10 cellular contexts compared by ENCODE assay signal in the genomic region with DNA sequence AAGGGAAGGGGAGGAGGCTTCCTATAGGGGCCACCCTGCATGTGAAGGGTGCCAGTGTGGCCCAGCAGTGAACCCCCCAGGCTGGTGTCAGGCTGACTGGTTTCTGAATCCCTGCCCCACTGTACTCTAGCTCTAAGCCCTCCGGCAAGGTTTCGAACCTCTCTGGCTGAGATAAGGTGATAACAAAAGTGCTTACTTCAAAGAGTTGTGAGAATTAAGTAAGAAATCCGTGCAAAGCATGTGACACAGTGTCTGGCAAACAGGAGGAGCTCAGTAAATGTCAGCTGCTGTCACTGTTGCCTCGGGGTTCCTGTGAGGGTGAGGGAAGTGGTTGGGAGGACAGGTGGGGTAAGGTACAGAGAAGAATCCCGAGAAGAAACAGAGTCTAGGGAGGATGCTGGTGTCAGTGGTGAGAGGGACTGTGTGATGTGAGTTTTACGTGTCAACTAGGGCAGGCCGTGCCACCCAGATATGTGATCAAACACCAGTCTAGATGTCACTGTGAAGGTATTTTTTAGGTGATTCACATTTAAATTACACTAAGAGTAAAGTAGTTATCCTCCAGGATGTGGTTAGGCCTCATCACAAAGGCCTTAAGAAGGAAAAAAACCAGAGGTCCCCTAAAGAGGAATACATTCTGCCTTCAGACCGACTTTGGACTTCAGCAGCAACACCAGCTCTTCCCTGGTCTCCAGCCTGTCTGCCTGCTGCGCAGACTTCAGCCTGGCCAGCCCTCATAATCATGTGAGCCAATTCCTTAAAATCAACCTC.
DNase-seq lines count a peak whose midpoint lies in the region; ATAC-seq, FAIRE-seq and TF ChIP-seq lines count a peak whose summit lies in the region.
"Had no signal": no experiment of that assay in that cellular context is flagged by ENCODE, and none has a peak within 500 bp of the region (broad histone marks: within the 10 kb centered on the region; RNA-seq: fewer than 3 reads in every experiment).

No MANE protein-coding gene starts in this region.

- H3K27ac ChIP-seq in CD8-positive, alpha-beta memory T cell (ENCODE audit: low read depth, low read length), result no peak overlapping the region

- no peak for TF ChIP-seq POLR2A in GM12891 (IDR thresholded peaks at IDR 0.05; ENCODE audit: low read depth, low read length)

- H3K4me3 Mint-ChIP-seq in CD8-positive, alpha-beta memory T cell, result peak overlapping the region in 6 of 7 donors; percentile 2 to 53 (median 22)
- no peak overlapping the region for H3K4me3 Mint-ChIP-seq in chondrocyte (ENCODE audit: unreplicated experiment)

- H3K27ac Mint-ChIP-seq in CD8-positive, alpha-beta memory T cell, result peak overlapping the region; percentile 49 to 95 (median 92)
- peak overlapping the region; percentile 96 for H3K27ac Mint-ChIP-seq in chondrocyte (ENCODE audit: unreplicated experiment)

- ATAC-seq in HG03565 (IDR thresholded peaks at IDR 0.05; ENCODE audit: unreplicated experiment), result no peak
- ATAC-seq in GM21619 (IDR thresholded peaks at IDR 0.05; ENCODE audit: unreplicated experiment), result no peak

- H3K27me3 ChIP-seq in CD8-positive, alpha-beta memory T cell (ENCODE audit: insufficient read depth, low read length, poor library complexity, severe bottlenecking), result no peaks in the 10 kb centered on the region

- POLR2A ChIA-PET in CD8-positive, alpha-beta memory T cell (lab: Charles Lee), result interaction anchor here (0.9 to 1.2 kb wide), 2 partner anchors 65 to 437 kb away, joined by 3 to 9 read pairs; partner anchors contain the start of gene TMEM140

- no peaks in the 10 kb centered on the region for H3K36me3 ChIP-seq in CD8-positive, alpha-beta memory T cell (ENCODE audit: insufficient read depth, low read length)

- DNase-seq in CD8-positive, alpha-beta memory T cell, result peak; percentile 6 to 88 (median 60)
- peak; percentile 49 to 51 for DNase-seq in activated CD4-positive, alpha-beta T cell treated with anti-CD3 and anti-CD28 coated beads for 4 hours
- DNase-seq in chondrocyte (ENCODE audit: low spot score) (no peak), GM12891 (ENCODE audit: insufficient read length, low spot score) (no peak), retina (no peak)
- DNase-seq in stimulated activated CD4-positive, alpha-beta T cell treated with anti-CD3 and anti-CD28 coated beads, Interleukin-12 subunit alpha, Interleukin-12 subunit beta, amount 100 ng/mL, for 4 hours, result peak; percentile 10
- DNase-seq: NCI-H345 had no signal

- no peak for TF ChIP-seq CTCF in chondrocyte (IDR thresholded peaks at IDR 0.05)

- H3K4me3 ChIP-seq in CD8-positive, alpha-beta memory T cell (ENCODE audit: low read length), result no peak overlapping the region

- peaks cover 14 to 16% (median 16%) of the 10 kb centered on the region in 3 donors for H3K4me1 Mint-ChIP-seq in CD8-positive, alpha-beta memory T cell
- H3K4me1 Mint-ChIP-seq in chondrocyte (ENCODE audit: low read depth), result peaks cover 74% of the 10 kb centered on the region

- no peak for FAIRE-seq in GM12891 (lab: Jason Lieb, UNC)
- FAIRE-seq: colon had no signal

- H3K4me1 ChIP-seq in CD8-positive, alpha-beta memory T cell (ENCODE audit: insufficient read depth, low read length), result peaks cover 19% of the 10 kb centered on the region

- no peaks in the 10 kb centered on the region for H3K9me3 Mint-ChIP-seq in CD8-positive, alpha-beta memory T cell
- no peaks in the 10 kb centered on the region for H3K9me3 Mint-ChIP-seq in chondrocyte (ENCODE audit: low read depth)

- CTCF ChIA-PET in CD8-positive, alpha-beta memory T cell (lab: Charles Lee), result interaction anchor here (1.0 to 2.1 kb wide), 2 partner anchors 9 to 17 kb away, joined by 3 to 5 read pairs; no protein-coding TSS in a partner anchor

- peaks cover 1 to 10% of the 10 kb centered on the region in 2 donors for H3K27me3 Mint-ChIP-seq in CD8-positive, alpha-beta memory T cell
- H3K27me3 Mint-ChIP-seq in chondrocyte (ENCODE audit: low read depth), result no peaks in the 10 kb centered on the region

- H3K9me3 ChIP-seq in CD8-positive, alpha-beta memory T cell (ENCODE audit: low read length), result no peaks in the 10 kb centered on the region

- H3K36me3 Mint-ChIP-seq in CD8-positive, alpha-beta memory T cell, result no peaks in the 10 kb centered on the region
- no peaks in the 10 kb centered on the region for H3K36me3 Mint-ChIP-seq in chondrocyte (ENCODE audit: low read depth)

TF ChIP-seq in GM12891, 5 proteins besides CTCF, POLR2A, EP300 and RAD21:
- TF ChIP-seq TAF1 (IDR thresholded peaks at IDR 0.05; ENCODE audit: low read depth, low read length), result no peak
- no peak for TF ChIP-seq POU2F2 (IDR thresholded peaks at IDR 0.05; ENCODE audit: low read depth, low read length)
- no peak for TF ChIP-seq PAX5 (IDR thresholded peaks at IDR 0.05; ENCODE audit: insufficient read depth, low read length, severe bottlenecking)
- TF ChIP-seq SPI1 (IDR thresholded peaks at IDR 0.05; ENCODE audit: low read depth, low read length), result no peak
- no peak for TF ChIP-seq POLR2AphosphoS5 (IDR thresholded peaks at IDR 0.05; ENCODE audit: low read depth, low read length)
TF ChIP-seq in GM12891: peak in this region for 0.

Comparison
In these comparisons a context has a peak if more than half of its experiments do, and no peak if none do; other contexts are left out.
1. DNase-seq: peak in CD8-positive, alpha-beta memory T cell (5 of 5), activated CD4-positive, alpha-beta T cell treated with anti-CD3 and anti-CD28 coated beads for 4 hours (2 of 2) and stimulated activated CD4-positive, alpha-beta T cell treated with anti-CD3 and anti-CD28 coated beads, Interleukin-12 subunit alpha, Interleukin-12 subunit beta, amount 100 ng/mL, for 4 hours (single experiment); none in chondrocyte (single experiment), GM12891 (single experiment) and retina (single experiment).